Comparison of ENCODE assay signal across 27 cellular contexts in genomic region chr2:67456441-67456840, GRCh38.
"Had no signal": no experiment of that assay in that cellular context is flagged by ENCODE, and none has a peak within 500 bp of the region (broad histone marks: within the 10 kb centered on the region; RNA-seq: fewer than 3 reads in every experiment).

No MANE protein-coding gene starts in this region.

- H3K9me3 Mint-ChIP-seq: activated CD4-positive, alpha-beta T cell treated with anti-CD3 and anti-CD28 coated beads, Interleukin-2, amount 10 ng/mL, durations not matched to agents 7 days and 5 days; activated naive CD4-positive, alpha-beta T cell treated with anti-CD3 and anti-CD28 coated beads, Interleukin-2, amount 10 ng/mL, durations not matched to agents 7 days and 5 days; activated T-cell treated with anti-CD3 and anti-CD28 coated beads, Interleukin-2, amount 50 U/mL, for 24 hours; effector memory CD8-positive, alpha-beta T cell; nephron progenitor cell had no signal

- H3K27ac Mint-ChIP-seq: activated CD4-positive, alpha-beta memory T cell treated with anti-CD3 and anti-CD28 coated beads, Interleukin-2, amount 10 ng/mL, durations not matched to agents 7 days and 5 days; activated CD4-positive, alpha-beta T cell treated with anti-CD3 and anti-CD28 coated beads, Interleukin-2, amount 10 ng/mL, durations not matched to agents 7 days and 5 days; activated naive CD4-positive, alpha-beta T cell treated with anti-CD3 and anti-CD28 coated beads, Interleukin-2, amount 10 ng/mL, durations not matched to agents 7 days and 5 days; activated T-cell treated with anti-CD3 and anti-CD28 coated beads, Interleukin-2, amount 50 U/mL, for 24 hours; effector memory CD8-positive, alpha-beta T cell; naive B cell; nephron progenitor cell; progenitor cell of endocrine pancreas had no signal

- H3K4me1 ChIP-seq: testis, transverse colon had no signal

- H3K27ac ChIP-seq: brain microvascular endothelial cell, gastroesophageal sphincter, ovary, skin epidermis, testis, transverse colon, VCaP had no signal

- H3K4me3 ChIP-seq: gastroesophageal sphincter, ovary, skin epidermis, testis, transverse colon had no signal

- H3K4me1 Mint-ChIP-seq: activated CD4-positive, alpha-beta memory T cell treated with anti-CD3 and anti-CD28 coated beads, Interleukin-2, amount 10 ng/mL, durations not matched to agents 7 days and 5 days; activated CD4-positive, alpha-beta T cell treated with anti-CD3 and anti-CD28 coated beads, Interleukin-2, amount 10 ng/mL, durations not matched to agents 7 days and 5 days; activated naive CD4-positive, alpha-beta T cell treated with anti-CD3 and anti-CD28 coated beads, Interleukin-2, amount 10 ng/mL, durations not matched to agents 7 days and 5 days; naive B cell had no signal

- H3K36me3 ChIP-seq: brain microvascular endothelial cell, gastroesophageal sphincter, ovary, transverse colon had no signal

- H3K27me3 Mint-ChIP-seq: activated CD4-positive, alpha-beta T cell treated with anti-CD3 and anti-CD28 coated beads, Interleukin-2, amount 10 ng/mL, durations not matched to agents 7 days and 5 days; activated naive CD4-positive, alpha-beta T cell treated with anti-CD3 and anti-CD28 coated beads, Interleukin-2, amount 10 ng/mL, durations not matched to agents 7 days and 5 days; progenitor cell of endocrine pancreas had no signal

- H3K36me3 Mint-ChIP-seq: activated naive CD4-positive, alpha-beta T cell treated with anti-CD3 and anti-CD28 coated beads, Interleukin-2, amount 10 ng/mL, durations not matched to agents 7 days and 5 days; naive B cell had no signal

- H3K27me3 ChIP-seq: brain microvascular endothelial cell, gastroesophageal sphincter, ovary, testis had no signal

- H3K9me3 ChIP-seq: gastroesophageal sphincter, ovary, testis, transverse colon had no signal

- DNase-seq: activated CD4-positive, alpha-beta memory T cell treated with anti-CD3 and anti-CD28 coated beads, Interleukin-2, amount 10 ng/mL, durations not matched to agents 7 days and 5 days; activated CD4-positive, alpha-beta T cell treated with anti-CD3 and anti-CD28 coated beads, Interleukin-2, amount 10 ng/mL, durations not matched to agents 7 days and 5 days; activated CD8-positive, alpha-beta memory T cell treated with anti-CD3 and anti-CD28 coated beads, Interleukin-2, amount 50 U/mL, for 48 hours; activated gamma-delta T cell; activated naive CD4-positive, alpha-beta T cell treated with anti-CD3 and anti-CD28 coated beads, Interleukin-2, amount 10 ng/mL, durations not matched to agents 7 days and 5 days; activated T-cell treated with anti-CD3 and anti-CD28 coated beads, Interleukin-2, amount 50 U/mL, for 24 hours; amniotic stem cell; brain microvascular endothelial cell; caudate nucleus; cortex of kidney; effector memory CD8-positive, alpha-beta T cell; head of caudate nucleus; hippocampal formation; left cardiac atrium; left ventricle myocardium superior; naive B cell; nephron progenitor cell; ovary; stimulated activated CD4-positive, alpha-beta T cell treated with anti-CD3 and anti-CD28 coated beads, Interleukin-12 subunit alpha, Interleukin-12 subunit beta, amount 100 ng/mL, for 4 hours; stimulated activated CD4-positive, alpha-beta T cell treated with anti-CD3 and anti-CD28 coated beads, Interleukin-4, amount 100 ng/mL, for 1 hour; stimulated activated naive CD8-positive, alpha-beta T cell treated with anti-CD3 and anti-CD28 coated beads, Interleukin-15, Interleukin-2, amounts not matched to agents 100 U/mL and 50 U/mL, for 24 hours; testis; transverse colon had no signal

- H3K4me3 Mint-ChIP-seq: activated CD4-positive, alpha-beta memory T cell treated with anti-CD3 and anti-CD28 coated beads, Interleukin-2, amount 10 ng/mL, durations not matched to agents 7 days and 5 days; activated CD4-positive, alpha-beta T cell treated with anti-CD3 and anti-CD28 coated beads, Interleukin-2, amount 10 ng/mL, durations not matched to agents 7 days and 5 days; activated naive CD4-positive, alpha-beta T cell treated with anti-CD3 and anti-CD28 coated beads, Interleukin-2, amount 10 ng/mL, durations not matched to agents 7 days and 5 days; activated T-cell treated with anti-CD3 and anti-CD28 coated beads, Interleukin-2, amount 50 U/mL, for 24 hours; effector memory CD8-positive, alpha-beta T cell; naive B cell; nephron progenitor cell had no signal
